In genomic region chr11:95231126-95231880, GRCh38 we compare ENCODE assay signal across 8 cellular contexts. TPM values are rescaled to one million over a fixed set of nuclear protein-coding genes. Genes with fewer than 3 reads are reported as not detected.
A peak's percentile ranks its signal among the peaks of the same experiment; 100 is the strongest.
DNase-seq lines count a peak whose midpoint lies in the region; ATAC-seq, FAIRE-seq and TF ChIP-seq lines count a peak whose summit lies in the region.

A gene with protein sequence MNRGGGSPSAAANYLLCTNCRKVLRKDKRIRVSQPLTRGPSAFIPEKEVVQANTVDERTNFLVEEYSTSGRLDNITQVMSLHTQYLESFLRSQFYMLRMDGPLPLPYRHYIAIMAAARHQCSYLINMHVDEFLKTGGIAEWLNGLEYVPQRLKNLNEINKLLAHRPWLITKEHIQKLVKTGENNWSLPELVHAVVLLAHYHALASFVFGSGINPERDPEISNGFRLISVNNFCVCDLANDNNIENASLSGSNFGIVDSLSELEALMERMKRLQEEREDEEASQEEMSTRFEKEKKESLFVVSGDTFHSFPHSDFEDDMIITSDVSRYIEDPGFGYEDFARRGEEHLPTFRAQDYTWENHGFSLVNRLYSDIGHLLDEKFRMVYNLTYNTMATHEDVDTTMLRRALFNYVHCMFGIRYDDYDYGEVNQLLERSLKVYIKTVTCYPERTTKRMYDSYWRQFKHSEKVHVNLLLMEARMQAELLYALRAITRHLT (minus strand): TSS chr11:95231202. CDS start chr11:95230860, 342 bp downstream.

- H3K9me3 Mint-ChIP-seq in WTC11 = no peaks in the 10 kb centered on the region

- TF ChIP-seq CTCF in AG04450 (IDR thresholded peaks at IDR 0.05; ENCODE audit: low read depth, low read length) (no peak), WTC11 (IDR thresholded peaks at IDR 0.05) (no peak), cardiac fibroblast (IDR thresholded peaks at IDR 0.05; ENCODE audit: low read depth, low read length) (no peak)

- H3K4me3 Mint-ChIP-seq in WTC11 = peak within 1 kb of the TSS; percentile 97

- H3K9me3 ChIP-seq in AG04450 (ENCODE audit: control insufficient read depth, insufficient read depth, low read length) (peaks cover 4% of the 10 kb centered on the region; the same call in 1 of the 2 replicates), small intestine (ENCODE audit: control insufficient read depth, low read depth) (no peaks in the 10 kb centered on the region)

- H3K4me1 ChIP-seq in small intestine (ENCODE audit: control insufficient read depth in 2 of 2, insufficient read depth in 1 of 2, low read depth in 1 of 2, low read length in 1 of 2) = no peaks in the 10 kb centered on the region

- H3K4me3 ChIP-seq in AG04450 (ENCODE audit: low read depth, low read length) (peak within 1 kb of the TSS; percentile 59), cardiac fibroblast (replicated peaks in 1 of 2; ENCODE audit: low read depth in 2 of 2, low read length in 2 of 2) (peak within 1 kb of the TSS; percentile 66 to 85), small intestine (ENCODE audit: low read depth in 1 of 2, low read length in 2 of 2) (peak within 1 kb of the TSS; percentile 87)

- H3K4me1 Mint-ChIP-seq in WTC11 = peaks cover 51% of the 10 kb centered on the region

- POLR2A ChIA-PET in AG04450 (lab: Yijun Ruan, JAX) (interaction anchor here (0.5 to 0.8 kb wide), 2 partner anchors 12 to 908 kb away, joined by 5 to 6 read pairs; no protein-coding TSS in a partner anchor), WTC11 (lab: Charles Lee) (interaction anchor here (0.6 to 2.3 kb wide), 17 partner anchors 8 to 559 kb away, joined by 3 to 12 read pairs (median 4); partner anchors contain the start of genes CEP57, FAM76B and SRSF8)

- H3K27me3 Mint-ChIP-seq in WTC11 (ENCODE audit: low read depth) = peaks cover 30% of the 10 kb centered on the region

- peak within 1 kb of the TSS; percentile 42 for H3K27ac ChIP-seq in AG04450 (ENCODE audit: low read depth, low read length)
- peak within 1 kb of the TSS; percentile 71 to 95 for H3K27ac ChIP-seq in small intestine (ENCODE audit: low read depth in 1 of 2, low read length in 1 of 2)

- peak; percentile 97 for FAIRE-seq in small intestine (lab: Jason Lieb, UNC)

- 1 to 2% (median 1%) methylated on average over 27 to 40 of the region's 40 CpGs for WGBS in small intestine, 3 donors

- no peaks in the 10 kb centered on the region for H3K36me3 ChIP-seq in small intestine (ENCODE audit: control insufficient read depth in 2 of 2, insufficient read depth in 2 of 2, low read length in 2 of 2)

- H3K27me3 ChIP-seq in AG04450 (ENCODE audit: control insufficient read depth, insufficient read depth, low read length) (peaks cover 23% of the 10 kb centered on the region), small intestine (ENCODE audit: control insufficient read depth in 2 of 2, insufficient read depth in 2 of 2, low read length in 2 of 2) (no peaks in the 10 kb centered on the region)

- no peaks in the 10 kb centered on the region for H3K36me3 Mint-ChIP-seq in WTC11

- ATAC-seq in GM18909 (IDR thresholded peaks at IDR 0.05; ENCODE audit: poor library complexity, unreplicated experiment) = peak; percentile 96
- ATAC-seq in HG03159 (IDR thresholded peaks at IDR 0.05; ENCODE audit: unreplicated experiment) = peak; percentile 96
- peak; percentile 94 for ATAC-seq in WTC11

- CTCF ChIA-PET in AG04450 (lab: Charles Lee) (interaction anchor here (0.5 to 1.6 kb wide), 6 partner anchors 10 to 533 kb away, joined by 3 to 13 read pairs (median 4); no protein-coding TSS in a partner anchor), WTC11 (lab: Charles Lee) (interaction anchor here (0.5 to 5.5 kb wide), 19 partner anchors 13 to 527 kb away, joined by 3 to 33 read pairs (median 4); no protein-coding TSS in a partner anchor)

- DNase-seq in AG04450 (ENCODE audit: low read depth, low spot score) = peak; percentile 90
- DNase-seq in NCI-H2227 treated with DMSO at 0.1 percent for 48 hours (lab: John Stamatoyannopoulos, UW) = peak; percentile 97
- DNase-seq in WTC11 (ENCODE audit: low spot score) = peak; percentile 99
- DNase-seq in cardiac fibroblast (ENCODE audit: low read depth in 2 of 2) = peak; percentile 98 to 100
- peak; percentile 94 for DNase-seq in iPS-NIHi7 (ENCODE audit: extremely low spot score)
- DNase-seq in small intestine = peak; percentile 100

- peak within 1 kb of the TSS; percentile 43 for H3K27ac Mint-ChIP-seq in WTC11

TF ChIP-seq in WTC11, 78 proteins besides CTCF, POLR2A, EP300 and RAD21:
- TF ChIP-seq ZBTB21 (CRISPR knock-in tag; IDR thresholded peaks at IDR 0.05; ENCODE audit: borderline replicate concordance) (0 out of 2 replicates have a peak, but pooled peaks have one; percentile 35), SP1 (CRISPR knock-in tag; conservative IDR thresholded peaks at IDR 0.05) (peak; percentile 63), AFF4 (CRISPR knock-in tag; IDR thresholded peaks at IDR 0.05; ENCODE audit: borderline replicate concordance) (peak; percentile 31; the same call in 1 of the 2 replicates), NFYB (CRISPR knock-in tag; conservative IDR thresholded peaks at IDR 0.05; ENCODE audit: low read depth) (peak; percentile 85), PRRX2 (CRISPR knock-in tag; IDR thresholded peaks at IDR 0.05) (no peak), ZNF396 (CRISPR knock-in tag; IDR thresholded peaks at IDR 0.05; ENCODE audit: borderline replicate concordance) (no peak), CBFB (CRISPR knock-in tag; IDR thresholded peaks at IDR 0.05; ENCODE audit: low read depth) (peak; percentile 45; the same call in 1 of the 2 replicates), ZNF671 (CRISPR knock-in tag; IDR thresholded peaks at IDR 0.05) (no peak), NFATC4 (CRISPR knock-in tag; IDR thresholded peaks at IDR 0.05) (no peak), ZNF317 (CRISPR knock-in tag; IDR thresholded peaks at IDR 0.05; ENCODE audit: borderline replicate concordance, low read depth) (no peak), ZNF232 (CRISPR knock-in tag; IDR thresholded peaks at IDR 0.05) (no peak), ZNF219 (CRISPR knock-in tag; IDR thresholded peaks at IDR 0.05; ENCODE audit: borderline replicate concordance) (no peak), USF1 (CRISPR knock-in tag; IDR thresholded peaks at IDR 0.05) (no peak)
- TF ChIP-seq, protein P1, sequence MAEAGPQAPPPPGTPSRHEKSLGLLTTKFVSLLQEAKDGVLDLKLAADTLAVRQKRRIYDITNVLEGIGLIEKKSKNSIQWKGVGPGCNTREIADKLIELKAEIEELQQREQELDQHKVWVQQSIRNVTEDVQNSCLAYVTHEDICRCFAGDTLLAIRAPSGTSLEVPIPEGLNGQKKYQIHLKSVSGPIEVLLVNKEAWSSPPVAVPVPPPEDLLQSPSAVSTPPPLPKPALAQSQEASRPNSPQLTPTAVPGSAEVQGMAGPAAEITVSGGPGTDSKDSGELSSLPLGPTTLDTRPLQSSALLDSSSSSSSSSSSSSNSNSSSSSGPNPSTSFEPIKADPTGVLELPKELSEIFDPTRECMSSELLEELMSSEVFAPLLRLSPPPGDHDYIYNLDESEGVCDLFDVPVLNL (CRISPR knock-in tag; IDR thresholded peaks at IDR 0.05; ENCODE audit: borderline replicate concordance, low read depth) = no peak

RNA-seq across cellular contexts. Expression of the gene that starts here (rescaled TPM):
- polyA plus RNA-seq in AG04450 (2011; rRNA removed) (2.8 and 4.2 TPM in 2 replicates), small intestine (1 to 10 TPM; 3.5 to 6.9 (median 3.6) TPM)
- polyA minus RNA-seq in AG04450 (2011; rRNA and poly(A)+ RNA removed) = 4.1 and 6.6 TPM in 2 replicates
- 34.9 to 38.2 TPM (median 35.1 TPM) in 3 replicates for total RNA-seq in WTC11 (2021)

Comparison
In these comparisons a context has a peak if more than half of its experiments do, and no peak if none do; other contexts are left out.
1. Peak in every context shown above with its lines: DNase-seq, ATAC-seq, H3K4me3 ChIP-seq and H3K27ac ChIP-seq.